In the genomic region with DNA sequence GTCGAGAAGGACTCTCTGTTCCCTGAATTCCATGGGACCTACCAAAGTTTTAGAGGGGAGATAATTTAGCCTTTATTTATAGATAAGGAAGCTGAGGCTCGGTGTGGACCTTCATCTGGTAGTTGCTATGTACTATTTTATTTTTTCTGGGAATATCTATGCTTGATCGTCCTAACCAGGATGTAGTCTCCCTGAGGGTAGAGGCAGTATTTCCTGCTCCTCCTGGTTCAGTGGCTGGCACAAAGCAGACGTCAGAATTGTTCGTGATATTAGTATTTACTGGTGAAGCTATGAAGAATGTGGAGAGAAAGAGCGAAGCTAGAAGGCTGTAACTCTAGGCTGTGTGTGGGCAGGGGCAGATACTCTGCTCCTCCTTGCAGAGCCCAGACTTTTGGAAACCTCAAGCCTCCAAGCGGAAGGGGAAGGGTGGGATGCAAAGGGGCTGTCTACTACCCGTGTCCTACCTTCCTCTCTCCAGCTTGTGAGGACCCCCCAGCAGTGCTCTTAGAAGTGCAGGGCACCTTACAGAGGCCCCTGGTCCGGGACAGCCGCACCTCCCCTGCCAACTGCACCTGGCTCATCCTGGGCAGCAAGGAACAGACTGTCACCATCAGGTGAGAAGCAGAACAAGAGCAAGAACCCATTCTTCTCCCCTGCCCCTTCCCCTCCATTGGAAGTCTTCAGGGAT, we compare ENCODE assay signal across 1 cellular context.
TF ChIP-seq lines count a peak whose summit lies in the region.

No MANE protein-coding gene starts in this region.

TF ChIP-seq in GM12878, 131 proteins besides CTCF, POLR2A, EP300 and RAD21:
- TF ChIP-seq ZNF207 (IDR thresholded peaks at IDR 0.05; ENCODE audit: borderline replicate concordance) (0 out of 2 replicates have a peak, but pooled peaks have one; percentile 60), IKZF2 (IDR thresholded peaks at IDR 0.05) (0 out of 4 replicates have a peak, but pooled peaks of 1 of the 2 experiments have one; percentile 5), SMAD5 (IDR thresholded peaks at IDR 0.05; ENCODE audit: low read depth) (no peak), ZNF24 (IDR thresholded peaks at IDR 0.05) (no peak), RB1 (IDR thresholded peaks at IDR 0.05; ENCODE audit: borderline replicate concordance) (no peak), CHD2 (IDR thresholded peaks at IDR 0.05; ENCODE audit: borderline replicate concordance, low read depth, low read length) (peak; percentile 32; the same call in 1 of the 2 replicates), SUZ12 (IDR thresholded peaks at IDR 0.05; ENCODE audit: unreplicated experiment) (no peak), CREM (IDR thresholded peaks at IDR 0.05; ENCODE audit: low read depth) (no peak), RAD51 (IDR thresholded peaks at IDR 0.05) (no peak)
- TF ChIP-seq, protein P1, sequence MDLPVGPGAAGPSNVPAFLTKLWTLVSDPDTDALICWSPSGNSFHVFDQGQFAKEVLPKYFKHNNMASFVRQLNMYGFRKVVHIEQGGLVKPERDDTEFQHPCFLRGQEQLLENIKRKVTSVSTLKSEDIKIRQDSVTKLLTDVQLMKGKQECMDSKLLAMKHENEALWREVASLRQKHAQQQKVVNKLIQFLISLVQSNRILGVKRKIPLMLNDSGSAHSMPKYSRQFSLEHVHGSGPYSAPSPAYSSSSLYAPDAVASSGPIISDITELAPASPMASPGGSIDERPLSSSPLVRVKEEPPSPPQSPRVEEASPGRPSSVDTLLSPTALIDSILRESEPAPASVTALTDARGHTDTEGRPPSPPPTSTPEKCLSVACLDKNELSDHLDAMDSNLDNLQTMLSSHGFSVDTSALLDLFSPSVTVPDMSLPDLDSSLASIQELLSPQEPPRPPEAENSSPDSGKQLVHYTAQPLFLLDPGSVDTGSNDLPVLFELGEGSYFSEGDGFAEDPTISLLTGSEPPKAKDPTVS (IDR thresholded peaks at IDR 0.05; ENCODE audit: low read depth, low read length), result no peak
- TF ChIP-seq, protein P2, sequence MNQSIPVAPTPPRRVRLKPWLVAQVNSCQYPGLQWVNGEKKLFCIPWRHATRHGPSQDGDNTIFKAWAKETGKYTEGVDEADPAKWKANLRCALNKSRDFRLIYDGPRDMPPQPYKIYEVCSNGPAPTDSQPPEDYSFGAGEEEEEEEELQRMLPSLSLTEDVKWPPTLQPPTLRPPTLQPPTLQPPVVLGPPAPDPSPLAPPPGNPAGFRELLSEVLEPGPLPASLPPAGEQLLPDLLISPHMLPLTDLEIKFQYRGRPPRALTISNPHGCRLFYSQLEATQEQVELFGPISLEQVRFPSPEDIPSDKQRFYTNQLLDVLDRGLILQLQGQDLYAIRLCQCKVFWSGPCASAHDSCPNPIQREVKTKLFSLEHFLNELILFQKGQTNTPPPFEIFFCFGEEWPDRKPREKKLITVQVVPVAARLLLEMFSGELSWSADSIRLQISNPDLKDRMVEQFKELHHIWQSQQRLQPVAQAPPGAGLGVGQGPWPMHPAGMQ (IDR thresholded peaks at IDR 0.05; ENCODE audit: borderline replicate concordance), result no peak
